9 cellular contexts compared by ENCODE assay signal in the genomic region with DNA sequence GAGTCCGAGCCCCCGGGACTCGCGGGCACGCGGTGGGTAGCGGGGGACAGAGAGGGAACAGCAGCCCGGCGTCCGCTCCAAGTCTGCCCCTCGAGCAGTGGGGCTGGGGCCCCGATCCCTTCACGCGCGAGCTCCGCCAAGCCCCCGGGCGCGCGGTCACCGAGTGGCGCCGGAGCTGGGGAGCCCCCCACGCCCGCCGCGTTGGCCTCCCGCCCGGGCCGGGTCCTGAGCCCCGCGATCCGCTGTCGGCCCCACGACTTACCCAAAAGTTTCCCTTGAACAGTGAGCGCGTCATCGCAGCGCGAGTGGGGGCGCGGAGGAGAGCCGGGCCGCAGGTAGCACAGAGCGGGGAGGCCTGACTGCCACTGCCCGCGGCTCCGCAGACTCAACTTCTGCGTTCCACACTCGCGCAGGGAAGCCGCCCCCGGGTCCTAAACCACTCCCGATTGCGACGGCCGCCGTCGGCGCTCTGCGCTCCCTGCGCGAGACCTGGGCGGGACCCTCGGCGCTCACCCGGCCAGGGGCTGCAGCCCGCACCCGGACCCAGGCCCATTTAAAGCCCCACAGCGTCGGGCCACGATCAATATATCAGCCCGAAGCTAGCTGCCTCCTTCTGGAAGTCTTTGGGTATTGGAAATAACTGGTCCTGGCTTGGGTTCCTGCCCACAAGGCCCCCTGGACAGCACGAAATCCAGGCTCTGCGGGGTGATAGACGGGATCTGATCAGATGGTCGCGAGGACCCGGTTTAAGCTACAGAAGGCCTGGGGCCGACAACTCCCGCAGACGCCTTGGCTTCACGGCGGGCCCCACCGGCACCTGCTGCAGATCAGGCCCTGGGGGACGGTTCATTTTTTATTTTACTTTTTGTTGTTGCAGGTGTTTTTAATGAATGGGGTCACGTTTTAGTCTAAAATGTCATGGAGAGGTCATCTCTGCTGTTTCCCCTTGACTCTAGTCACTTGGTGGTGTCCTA. TPM values are rescaled to one million over a fixed set of nuclear protein-coding genes. Genes with fewer than 3 reads are reported as not detected.
A peak's percentile ranks its signal among the peaks of the same experiment; 100 is the strongest.
DNase-seq lines count a peak whose midpoint lies in the region; ATAC-seq, FAIRE-seq and TF ChIP-seq lines count a peak whose summit lies in the region.
"Had no signal": no experiment of that assay in that cellular context is flagged by ENCODE, and none has a peak within 500 bp of the region (broad histone marks: within the 10 kb centered on the region; RNA-seq: fewer than 3 reads in every experiment).

Gene PSTPIP2 (minus strand): TSS at position 367 of the 974 bp plus-strand sequence. CDS start 72 bp downstream, at position 295.

- H3K4me3 Mint-ChIP-seq in glutamatergic neuron (ENCODE audit: unreplicated experiment) = peak within 1 kb of the TSS; percentile 74

- peaks cover 2% of the 10 kb centered on the region for H3K9me3 Mint-ChIP-seq in glutamatergic neuron (ENCODE audit: unreplicated experiment)

- in situ Hi-C loops in transverse colon (cut with MboI; ENCODE audit: low pct_ligation_motif_present in 1 of 4, low pct_unique_long_range_greater_than_20kb in 1 of 4, low sequenced_read_pairs in 3 of 4) = loop anchor here in 2 of 4 donors (10.0 kb wide), 2 partner anchors 107 to 127 kb away; partner anchors contain the start of gene EPG5 (in 1 of the 2)

- 5 to 8% methylated on average over 76 to 87 of the region's 87 CpGs for WGBS in pancreas, 2 donors
- WGBS in transverse colon (ENCODE audit: low coverage in 1 of 2), 2 donors = 15 to 44% methylated on average over 9 to 46 of the region's 87 CpGs

- TF ChIP-seq EP300 in transverse colon (IDR thresholded peaks at IDR 0.05; ENCODE audit: low read depth) = no peak

- intact Hi-C loops in pancreas (cut with DNase I) = loop anchor here in 1 of 3 donors (10.0 kb wide), 1 partner anchor 97 kb away; no protein-coding TSS in a partner anchor
- intact Hi-C loops in transverse colon (cut with DNase I; ENCODE audit: low total_unique reads) = no loop called here

- no peak for FAIRE-seq in pancreas (lab: Jason Lieb, UNC)

- H3K4me3 ChIP-seq in RWPE2 (ENCODE audit: severe bottlenecking) = peak within 1 kb of the TSS; percentile 88
- H3K4me3 ChIP-seq in pancreas = peak within 1 kb of the TSS; percentile 77 to 93 (median 80)
- peak within 1 kb of the TSS; percentile 51 to 75 (median 59) for H3K4me3 ChIP-seq in transverse colon

- H3K4me1 ChIP-seq in RWPE2 (ENCODE audit: insufficient read depth, poor library complexity, severe bottlenecking) = peaks cover 25% of the 10 kb centered on the region
- H3K4me1 ChIP-seq in pancreas = peaks cover 0 to 14% (median 0%) of the 10 kb centered on the region in 3 donors
- peaks cover 7 to 23% (median 17%) of the 10 kb centered on the region in 4 donors for H3K4me1 ChIP-seq in transverse colon

- H3K27ac ChIP-seq in RWPE2 (ENCODE audit: poor library complexity, severe bottlenecking) = peak within 1 kb of the TSS; percentile 76
- no peak within 1 kb of the TSS for H3K27ac ChIP-seq in pancreas
- H3K27ac ChIP-seq in transverse colon = peak within 1 kb of the TSS in 3 of 4 donors; percentile 23 to 58 (median 48)
- H3K27ac ChIP-seq: 22Rv1 had no signal

- H3K9me3 ChIP-seq in RWPE2 (ENCODE audit: severe bottlenecking) (no peaks in the 10 kb centered on the region), pancreas (no peaks in the 10 kb centered on the region), transverse colon (no peaks in the 10 kb centered on the region)

- no peaks in the 10 kb centered on the region for H3K4me1 Mint-ChIP-seq in glutamatergic neuron (ENCODE audit: low read depth, unreplicated experiment)

- peak; percentile 71 for DNase-seq in DMS 273 (lab: John Stamatoyannopoulos, UW; ENCODE audit: unreplicated experiment)
- no peak for DNase-seq in DMS 273 treated with DMSO at 0.1 percent for 48 hours (lab: John Stamatoyannopoulos, UW)
- DNase-seq in RWPE2 (ENCODE audit: low spot score) = peak; percentile 77
- DNase-seq in activated gamma-delta T cell treated with Interleukin-2 at 50 U/mL for 16 hours = peak; percentile 58
- peak; percentile 75 for DNase-seq in glutamatergic neuron
- peak; percentile 65 to 88 (median 70) for DNase-seq in pancreas
- DNase-seq in transverse colon = peak; percentile 71

- peaks cover 4% of the 10 kb centered on the region for H3K27me3 Mint-ChIP-seq in glutamatergic neuron (ENCODE audit: unreplicated experiment)

- TF ChIP-seq CTCF in RWPE2 (IDR thresholded peaks at IDR 0.05; ENCODE audit: poor library complexity, severe bottlenecking) (peak; percentile 6), glutamatergic neuron (IDR thresholded peaks at IDR 0.05; ENCODE audit: partially characterized antibody, unreplicated experiment) (no peak), pancreas (IDR thresholded peaks at IDR 0.05) (no peak), transverse colon (IDR thresholded peaks at IDR 0.05) (no peak)

- no peaks in the 10 kb centered on the region for H3K36me3 Mint-ChIP-seq in glutamatergic neuron (ENCODE audit: unreplicated experiment)

- ATAC-seq in HG03108 (IDR thresholded peaks at IDR 0.05; ENCODE audit: unreplicated experiment) (peak; percentile 64), RWPE2 (ENCODE audit: low read depth) (peak; percentile 77), pancreas (peak; percentile 80 to 88 (median 84))

- no peak within 1 kb of the TSS for H3K27ac Mint-ChIP-seq in glutamatergic neuron (ENCODE audit: unreplicated experiment)

- no peaks in the 10 kb centered on the region for H3K27me3 ChIP-seq in RWPE2 (ENCODE audit: insufficient read depth, poor library complexity, severe bottlenecking)
- H3K27me3 ChIP-seq in pancreas = no peaks in the 10 kb centered on the region
- H3K27me3 ChIP-seq in transverse colon = no peaks in the 10 kb centered on the region

- H3K36me3 ChIP-seq in RWPE2 (ENCODE audit: low read depth) (no peaks in the 10 kb centered on the region), pancreas (no peaks in the 10 kb centered on the region), transverse colon (no peaks in the 10 kb centered on the region)

- TF ChIP-seq POLR2A in transverse colon (IDR thresholded peaks at IDR 0.05) = peak; percentile 24

RNA-seq across cellular contexts. Expression of gene PSTPIP2, which starts in this region (rescaled TPM):
- total RNA-seq in glutamatergic neuron (ENCODE audit: unreplicated experiment) = 0.20 TPM
- 1 to 10 TPM; 2.0 to 8.5 (median 2.4) TPM for total RNA-seq in pancreas
- polyA plus RNA-seq in pancreas = 1 to 10 TPM; 2.3 to 3.0 TPM
- total RNA-seq in transverse colon = 10 to 100 TPM in 2 of 4 donors, 1 to 10 TPM in 2; 2.6 to 21.9 (median 8.7) TPM

Comparison
In these comparisons a context has a peak if more than half of its experiments do, and no peak if none do; other contexts are left out.
1. Peak in DNase-seq in glutamatergic neuron; RNA of the gene not detected or under 1 TPM.
2. H3K27ac ChIP-seq: peak in RWPE2 (single experiment) and transverse colon (3 of 4); none in pancreas (0 of 4).
3. Peak in every context shown above with its lines, with median percentiles within 50 percentile points of each other: ATAC-seq and H3K4me3 ChIP-seq.